21 cellular contexts compared by ENCODE assay signal in genomic region chr7:101405474-101406067, GRCh38. TPM values are rescaled to one million over a fixed set of nuclear protein-coding genes. Genes with fewer than 3 reads are reported as not detected.
DNase-seq lines count a peak whose midpoint lies in the region; ATAC-seq, FAIRE-seq and TF ChIP-seq lines count a peak whose summit lies in the region.
"Had no signal": no experiment of that assay in that cellular context is flagged by ENCODE, and none has a peak within 500 bp of the region (broad histone marks: within the 10 kb centered on the region; RNA-seq: fewer than 3 reads in every experiment).

No MANE protein-coding gene starts in this region.

- FAIRE-seq in K562 (lab: Jason Lieb, UNC), result no peak
- FAIRE-seq: D721Med, G401.6, GM12892, HepG2, HTR-8/SVneo had no signal

- peaks cover 32% of the 10 kb centered on the region for H3K36me3 Mint-ChIP-seq in mesothelial cell of epicardium
- H3K36me3 Mint-ChIP-seq: CD14-positive monocyte had no signal

- H2BK12ac ChIP-seq in trophoblast cell (ENCODE audit: low read length), result no peak overlapping the region

- no peak overlapping the region for H3K4me3 ChIP-seq in K562
- H3K4me3 ChIP-seq in trophoblast cell (ENCODE audit: low read depth, low read length), result peak overlapping the region; percentile 7

- no peaks in the 10 kb centered on the region for H3K79me2 ChIP-seq in K562 (ENCODE audit: control insufficient read depth, insufficient read depth, low read length)
- H3K79me2 ChIP-seq in trophoblast cell (ENCODE audit: control insufficient read depth, insufficient read depth, low read length, poor library complexity), result no peaks in the 10 kb centered on the region

- WGBS in K562 (ENCODE audit: insufficient coverage, low coverage, missing lambda C conversion rate), result 2% methylated on average over 16 of the region's 16 CpGs
- no CpG with 5 or more reads among the region's 16 CpGs for WGBS in trophoblast cell (ENCODE audit: extremely low coverage, insufficient coverage, insufficient read length)

- POLR2A ChIA-PET in GM10248 (lab: Yijun Ruan, JAX) (no interaction called here), K562 (lab: Yijun Ruan, JAX) (no interaction called here)

- H3K27me3 ChIP-seq in K562 (ENCODE audit: control insufficient read depth in 2 of 2, insufficient read depth in 2 of 2, low read length in 2 of 2) (peaks cover 29 to 57% of the 10 kb centered on the region in 2 experiments), trophoblast cell (ENCODE audit: insufficient read depth, low read length) (no peaks in the 10 kb centered on the region)

- H3K27me3 Mint-ChIP-seq in mesothelial cell of epicardium (ENCODE audit: low read depth), result no peaks in the 10 kb centered on the region

- no peaks in the 10 kb centered on the region for H3K36me3 ChIP-seq in K562 (ENCODE audit: control insufficient read depth, insufficient read depth, low read length)
- H3K36me3 ChIP-seq in trophoblast cell (ENCODE audit: control insufficient read depth in 1 of 2, insufficient read depth in 2 of 2, low read length in 2 of 2), result peaks cover 19% of the 10 kb centered on the region in 2 experiments

- ATAC-seq in K562, result no peak
- ATAC-seq: CD8-positive, alpha-beta T cell; HCT116; HepG2 had no signal

- no peak overlapping the region for H2BK120ac ChIP-seq in trophoblast cell (ENCODE audit: insufficient read depth, low read length, poor library complexity)

- H3K4me3 Mint-ChIP-seq in mesothelial cell of epicardium, result no peak overlapping the region
- H3K4me3 Mint-ChIP-seq: CD14-positive monocyte; CD8-positive, alpha-beta T cell had no signal

- H4K12ac ChIP-seq in trophoblast cell (ENCODE audit: low read depth, low read length), result no peak overlapping the region

- peak overlapping the region; percentile 40 for H3K27ac Mint-ChIP-seq in mesothelial cell of epicardium
- H3K27ac Mint-ChIP-seq: CD14-positive monocyte; CD8-positive, alpha-beta T cell had no signal

- in situ Hi-C loops in K562 (cut with MboI), result no loop called here

- H3K9ac ChIP-seq in K562 (ENCODE audit: insufficient read depth in 1 of 2, low read depth in 2 of 2, low read length in 2 of 2) (no peak overlapping the region), trophoblast cell (ENCODE audit: low read length) (no peak overlapping the region)

- H2AFZ ChIP-seq in K562 (ENCODE audit: low read depth, low read length) (no peak overlapping the region), trophoblast cell (ENCODE audit: insufficient read depth, low read length, poor library complexity) (no peak overlapping the region)

- H3K4me1 ChIP-seq in K562 (replicated peaks in 1 of 2; ENCODE audit: control insufficient read depth in 2 of 2, insufficient read depth in 2 of 2, low read length in 2 of 2) (peaks cover 0 to 3% of the 10 kb centered on the region in 2 experiments; a peak in 1 of 5 replicates), trophoblast cell (ENCODE audit: control insufficient read depth in 1 of 2, insufficient read depth in 2 of 2, low read length in 2 of 2) (peaks cover 10 to 20% of the 10 kb centered on the region in 2 experiments)

- H2BK5ac ChIP-seq in trophoblast cell (ENCODE audit: low read depth, low read length, poor library complexity), result no peak overlapping the region

- no peak overlapping the region for H3K4ac ChIP-seq in trophoblast cell (ENCODE audit: low read depth, low read length)

- H4K91ac ChIP-seq in trophoblast cell (ENCODE audit: low read depth, low read length), result no peak overlapping the region

- H3K27ac ChIP-seq in K562 (ENCODE audit: extremely low read depth, low read depth, low read length) (no peak overlapping the region), trophoblast cell (ENCODE audit: low read depth, low read length) (no peak overlapping the region)
- H3K27ac ChIP-seq: 22Rv1 had no signal

- no peak for TF ChIP-seq POLR2A in K562 (conservative IDR thresholded peaks at IDR 0.05)

- no peak overlapping the region for H3K23ac ChIP-seq in trophoblast cell (ENCODE audit: low read length)

- no peak overlapping the region for H3K14ac ChIP-seq in trophoblast cell (ENCODE audit: low read length)

- TF ChIP-seq EP300 in K562 (IDR thresholded peaks at IDR 0.05; ENCODE audit: low read length), result no peak

- TF ChIP-seq RAD21 in K562 (CRISPR knock-in tag; conservative IDR thresholded peaks at IDR 0.05 in 1 of 2, IDR thresholded peaks at IDR 0.05 in 1 of 2), result no peak

- BruUV-seq in K562 (replicated peaks; lab: Mats Ljungman, UMichigan), result no TSS peak

- peaks cover 18% of the 10 kb centered on the region for H3K4me1 Mint-ChIP-seq in mesothelial cell of epicardium
- H3K4me1 Mint-ChIP-seq: CD14-positive monocyte had no signal

- peaks cover 22% of the 10 kb centered on the region for H3K9me3 Mint-ChIP-seq in mesothelial cell of epicardium

- H4K20me1 ChIP-seq in K562 (replicated peaks; ENCODE audit: control insufficient read depth, insufficient read depth, low read length), result peaks cover 7% of the 10 kb centered on the region; the same call in 1 of the 2 replicates

- intact Hi-C loops in K562 (cut with micrococcal nuclease), result no loop called here

- H3K9me1 ChIP-seq in K562 (ENCODE audit: control insufficient read depth, insufficient read depth, low read length), result no peaks in the 10 kb centered on the region

- DNase-seq in GM10248 (ENCODE audit: extremely low spot score) (peak; percentile 4), K562 (ENCODE audit: extremely low read depth in 1 of 4, low spot score in 3 of 4) (no peak), mesothelial cell of epicardium (ENCODE audit: low spot score in 2 of 2, unreplicated experiment in 2 of 2) (no peak), trophoblast cell (no peak), cerebellar cortex (ENCODE audit: low spot score) (no peak), ecto neural progenitor cell (ENCODE audit: low spot score) (no peak), SW480 (ENCODE audit: low spot score) (no peak)
- DNase-seq: CD8-positive, alpha-beta T cell; COR-L47; DMS153; DMS79 treated with DMSO at 0.1 percent for 48 hours; EL had no signal

- no peak overlapping the region for H2AK5ac ChIP-seq in trophoblast cell (ENCODE audit: low read length)

- H4K8ac ChIP-seq in trophoblast cell (ENCODE audit: low read depth, low read length), result no peak overlapping the region

- H3K79me1 ChIP-seq in trophoblast cell (ENCODE audit: low read length), result peaks cover 10% of the 10 kb centered on the region

- TF ChIP-seq CTCF in GM10248 (IDR thresholded peaks at IDR 0.05; ENCODE audit: control extremely low read depth, extremely low read depth, low read depth, missing control alignments), result no peak
- TF ChIP-seq CTCF in K562 (IDR thresholded peaks at IDR 0.05 in 2 of 3, conservative IDR thresholded peaks at IDR 0.05 in 1 of 3; ENCODE audit: insufficient read depth in 2 of 3, low read depth in 1 of 3, low read length in 3 of 3), result no peak
- TF ChIP-seq CTCF in mesothelial cell of epicardium (IDR thresholded peaks at IDR 0.05; ENCODE audit: unreplicated experiment), result no peak

- no peak overlapping the region for H3K4me2 ChIP-seq in K562 (ENCODE audit: insufficient read depth, low read length)
- H3K4me2 ChIP-seq in trophoblast cell (ENCODE audit: low read length), result no peak overlapping the region

- H3K9me3 ChIP-seq in K562 (replicated peaks; ENCODE audit: control insufficient read depth, insufficient read depth, low read depth, low read length) (no peaks in the 10 kb centered on the region), trophoblast cell (ENCODE audit: insufficient read depth, low read depth, low read length) (peaks cover 13% of the 10 kb centered on the region)

- H3K18ac ChIP-seq in trophoblast cell (ENCODE audit: low read length), result peak overlapping the region; percentile 19

- CTCF ChIA-PET in GM10248 (lab: Yijun Ruan, JAX), result interaction anchor here (0.9 to 1.7 kb wide), 2 partner anchors 9 to 115 kb away, joined by 3 to 5 read pairs; no protein-coding TSS in a partner anchor
- CTCF ChIA-PET in K562 (lab: Yijun Ruan, JAX; ENCODE audit: low intra/inter-chr PET ratio), result interaction anchor here (0.7 kb wide), 1 partner anchor 29 kb away, joined by 3 read pairs; no protein-coding TSS in a partner anchor

TF ChIP-seq in K562, 482 proteins besides CTCF, POLR2A, EP300 and RAD21:
- peak; percentile 82 for TF ChIP-seq ZNF263 (CRISPR knock-in tag; IDR thresholded peaks at IDR 0.05; ENCODE audit: borderline replicate concordance)
- no peak for TF ChIP-seq ZNF57 (CRISPR knock-in tag; IDR thresholded peaks at IDR 0.05)

RNA-seq across cellular contexts. Expression of gene COL26A1, which starts 42.9 kb away (rescaled TPM):
- total RNA-seq in K562 (2011; cell fraction: chromatin; rRNA removed; ENCODE audit: low replicate concordance), result not detected in 2 replicates
- total RNA-seq in K562 (2011; cell fraction: nucleolus; rRNA removed), result not detected in 2 replicates
- total RNA-seq in K562 (2011; cell fraction: nucleoplasm; rRNA removed), result not detected in 2 replicates
- total RNA-seq in K562 (2014; rRNA removed) (0.05 and 0.12 TPM in 2 replicates), K562 (2014; rRNA removed; fragmentation: Illumina TruSeq; extraction: Trizol) (not detected in 2 replicates), K562 (2015; rRNA removed; fragmentation: Illumina TruSeq; extraction: Trizol) (not detected in 2 replicates), K562 (2021) (0.09 and 0.16 TPM in 2 replicates), mesothelial cell of epicardium (105 to 110 TPM (median 109 TPM) in 3 replicates)
- polyA plus RNA-seq in K562 (2011; rRNA removed) (0.04 TPM in 1 of 2 replicates, not detected in the other), K562 (2014; fragmentation: Illumina TruSeq; extraction: Trizol) (0.39 TPM in 1 of 2 replicates, not detected in the other), K562 (2014; fragmentation: Nextera tagmentation; extraction: Ambion mirVana) (not detected), K562 (2014; rRNA removed) (0.04 TPM in 1 of 2 replicates, not detected in the other)
- 0.01 TPM in 1 of 2 replicates, not detected in the other for polyA plus RNA-seq in K562 (2011; cell fraction: cytosol; rRNA removed)
- polyA plus RNA-seq in K562 (2011; cell fraction: nucleus; rRNA removed), result 0.07 and 0.11 TPM in 2 replicates
- polyA plus RNA-seq in K562 (2012), result 0.17 and 0.50 TPM in 2 replicates
- polyA minus RNA-seq in K562 (2011; rRNA and poly(A)+ RNA removed), result not detected in 2 replicates
- not detected in 2 replicates for polyA minus RNA-seq in K562 (2011; cell fraction: cytosol; rRNA and poly(A)+ RNA removed)
- not detected in 2 replicates for polyA minus RNA-seq in K562 (2011; cell fraction: nucleus; rRNA and poly(A)+ RNA removed)
- 121 and 128 TPM in 2 replicates for polyA plus RNA-seq in trophoblast cell (2013)
- total RNA-seq: CD8-positive, alpha-beta T cell; H4 had no signal
- polyA plus RNA-seq: CD14-positive monocyte had no signal

Comparison
In these comparisons a context has a peak if more than half of its experiments do, and no peak if none do; other contexts are left out.
1. RNA of gene COL26A1, which starts 42.9 kb away (total RNA-seq): 105 to 110 TPM in mesothelial cell of epicardium; 0.05 to 0.16 TPM in K562; every median in the first group is over 10 times any median in the second.